ENCODE assay signal across 15 cellular contexts in genomic region chr15:101490408-101490891, GRCh38. TPM values are rescaled to one million over a fixed set of nuclear protein-coding genes. Genes with fewer than 3 reads are reported as not detected.
DNase-seq lines count a peak whose midpoint lies in the region; ATAC-seq, FAIRE-seq and TF ChIP-seq lines count a peak whose summit lies in the region.
"Had no signal": no experiment of that assay in that cellular context is flagged by ENCODE, and none has a peak within 500 bp of the region (broad histone marks: within the 10 kb centered on the region; RNA-seq: fewer than 3 reads in every experiment).

No MANE protein-coding gene starts in this region.

- peaks cover 5% of the 10 kb centered on the region for H3K4me1 Mint-ChIP-seq in activated T-helper 1 cell treated with anti-CD3 and anti-CD28 coated beads, Interleukin-12 subunit alpha, Interleukin-12 subunit beta, Interleukin-2, Interleukin-4 antibody, amounts not matched to agents 30 ng/mL and 10 ng/mL and 1 ng/mL, durations not matched to agents 14 hours and 24 hours and 36 hours (ENCODE audit: low read depth)
- peaks cover 26% of the 10 kb centered on the region for H3K4me1 Mint-ChIP-seq in type B pancreatic cell (ENCODE audit: unreplicated experiment)

- no peaks in the 10 kb centered on the region for H3K9me3 Mint-ChIP-seq in activated T-helper 1 cell treated with anti-CD3 and anti-CD28 coated beads, Interleukin-12 subunit alpha, Interleukin-12 subunit beta, Interleukin-2, Interleukin-4 antibody, amounts not matched to agents 30 ng/mL and 10 ng/mL and 1 ng/mL, durations not matched to agents 14 hours and 24 hours and 36 hours
- H3K9me3 Mint-ChIP-seq in type B pancreatic cell: no peaks in the 10 kb centered on the region

- H3K4me3 ChIP-seq in HepG2 (replicated peaks in 1 of 3; ENCODE audit: insufficient read depth in 1 of 3, low read depth in 2 of 3, low read length in 3 of 3) (peak overlapping the region in 1 of 3 experiments; percentile 63; a peak in 1 of 6 replicates), right lobe of liver (no peak overlapping the region), liver (ENCODE audit: low read depth in 1 of 3, low read length in 3 of 3) (peak overlapping the region in 1 of 3 donors; percentile 84)

- CTCF ChIA-PET in HepG2 (lab: Yijun Ruan, JAX; ENCODE audit: low intra/inter-chr PET ratio, low total read pairs): no interaction called here
- CTCF ChIA-PET in HEK293T (lab: Yijun Ruan, JAX): interaction anchor here (1.9 kb wide), 1 partner anchor 12 kb away, joined by 8 read pairs; no protein-coding TSS in a partner anchor

- peak in 1 of 2 experiments; percentile 22; a peak in 1 of 4 replicates for TF ChIP-seq POLR2A in HepG2 (IDR thresholded peaks at IDR 0.05; ENCODE audit: insufficient read depth in 1 of 2, low read depth in 2 of 2, low read length in 2 of 2)
- TF ChIP-seq POLR2A in right lobe of liver (IDR thresholded peaks at IDR 0.05): no peak

- POLR2A ChIA-PET in HepG2 (lab: Yijun Ruan, JAX) (interaction anchor here (0.7 to 5.4 kb wide), 5 partner anchors 10 to 53 kb away, joined by 3 to 43 read pairs (median 5); no protein-coding TSS in a partner anchor), HEK293T (lab: Yijun Ruan, JAX) (interaction anchor here (1.0 kb wide), 1 partner anchor 233 kb away, joined by 4 read pairs; the partner anchor contains the start of gene TARS3)

- ATAC-seq in HepG2 (no peak), right lobe of liver (no peak), GM19455 (IDR thresholded peaks at IDR 0.05; ENCODE audit: unreplicated experiment) (no peak), GM19395 (IDR thresholded peaks at IDR 0.05; ENCODE audit: unreplicated experiment) (no peak)

- H3K9me3 ChIP-seq in HepG2 (ENCODE audit: low read length) (no peaks in the 10 kb centered on the region), right lobe of liver (no peaks in the 10 kb centered on the region), liver (ENCODE audit: control insufficient read depth in 4 of 4, low read length in 3 of 4) (no peaks in the 10 kb centered on the region)
- H3K9me3 ChIP-seq: MG63 had no signal

- no peak overlapping the region for H2AFZ ChIP-seq in HepG2 (ENCODE audit: low read length)

- peak overlapping the region; percentile 67 for H3K9ac ChIP-seq in HepG2 (ENCODE audit: insufficient read depth, low read depth, low read length)
- H3K9ac ChIP-seq in liver (ENCODE audit: low read depth in 1 of 2, low read length in 2 of 2): no peak overlapping the region

- TF ChIP-seq RAD21 in HepG2 (CRISPR knock-in tag; IDR thresholded peaks at IDR 0.05): no peak
- no peak for TF ChIP-seq RAD21 in liver (IDR thresholded peaks at IDR 0.05)

- no peak for FAIRE-seq in HepG2 (lab: Jason Lieb, UNC)
- FAIRE-seq: endometrium, HTR-8/SVneo had no signal

- peak overlapping the region; percentile 68 for H3K4me2 ChIP-seq in HepG2 (ENCODE audit: low read depth, low read length)

- 93% methylated on average over 13 of the region's 15 CpGs for WGBS in HepG2 (ENCODE audit: low lambda C conversion rate)
- 100% methylated on average over 1 of the region's 15 CpGs for WGBS in right lobe of liver (ENCODE audit: insufficient coverage, low coverage, low lambda C conversion rate, missing lambda C conversion rate)
- 91% methylated on average over 15 of the region's 15 CpGs for WGBS in liver

- in situ Hi-C loops in HepG2 (cut with HindIII; ENCODE audit: extremely low pct_ligation_motif_present, low pct_unique_long_range_greater_than_20kb): loop anchor here (10.0 kb wide), 1 partner anchor 196 kb away; the partner anchor contains the start of gene SNRPA1

- TF ChIP-seq EP300 in HepG2 (IDR thresholded peaks at IDR 0.05; ENCODE audit: low read depth in 2 of 2, low read length in 2 of 2) (no peak), HepG2 (CRISPR knock-in tag; IDR thresholded peaks at IDR 0.05; ENCODE audit: borderline replicate concordance) (no peak)

- H3K4me3 Mint-ChIP-seq in activated T-helper 1 cell treated with anti-CD3 and anti-CD28 coated beads, Interleukin-12 subunit alpha, Interleukin-12 subunit beta, Interleukin-2, Interleukin-4 antibody, amounts not matched to agents 30 ng/mL and 10 ng/mL and 1 ng/mL, durations not matched to agents 14 hours and 24 hours and 36 hours: peak overlapping the region; percentile 60
- H3K4me3 Mint-ChIP-seq in type B pancreatic cell: peak overlapping the region; percentile 82

- no peaks in the 10 kb centered on the region for H3K27me3 ChIP-seq in HepG2 (ENCODE audit: control insufficient read depth in 1 of 2, insufficient read depth in 2 of 2, low read length in 2 of 2)
- no peaks in the 10 kb centered on the region for H3K27me3 ChIP-seq in right lobe of liver
- no peaks in the 10 kb centered on the region for H3K27me3 ChIP-seq in liver (ENCODE audit: control insufficient read depth in 4 of 4, insufficient read depth in 4 of 4, low read length in 3 of 4)
- H3K27me3 ChIP-seq: MG63 had no signal

- no peaks in the 10 kb centered on the region for H3K36me3 Mint-ChIP-seq in activated T-helper 1 cell treated with anti-CD3 and anti-CD28 coated beads, Interleukin-12 subunit alpha, Interleukin-12 subunit beta, Interleukin-2, Interleukin-4 antibody, amounts not matched to agents 30 ng/mL and 10 ng/mL and 1 ng/mL, durations not matched to agents 14 hours and 24 hours and 36 hours (ENCODE audit: low read depth)
- H3K36me3 Mint-ChIP-seq in type B pancreatic cell: no peaks in the 10 kb centered on the region

- H3K27ac ChIP-seq in HepG2 (ENCODE audit: extremely low read length, insufficient read depth, low read length) (no peak overlapping the region), right lobe of liver (no peak overlapping the region), liver (ENCODE audit: low read depth in 1 of 2, low read length in 2 of 2) (peak overlapping the region; percentile 28 to 40)

- intact Hi-C loops in HepG2 (cut with micrococcal nuclease; ENCODE audit: unreplicated experiment) (no loop called here), right lobe of liver (cut with DNase I) (loop anchor here in 1 of 2 donors (10.0 kb wide), 1 partner anchor 186 kb away; no protein-coding TSS in a partner anchor)
- intact Hi-C loops in activated T-helper 1 cell treated with anti-CD3 and anti-CD28 coated beads, Interleukin-12 subunit alpha, Interleukin-12 subunit beta, Interleukin-2, Interleukin-4 antibody, amounts not matched to agents 30 ng/mL and 10 ng/mL and 1 ng/mL, durations not matched to agents 14 hours and 24 hours and 36 hours (cut with micrococcal nuclease): no loop called here

- peaks cover 46% of the 10 kb centered on the region for H3K27me3 Mint-ChIP-seq in activated T-helper 1 cell treated with anti-CD3 and anti-CD28 coated beads, Interleukin-12 subunit alpha, Interleukin-12 subunit beta, Interleukin-2, Interleukin-4 antibody, amounts not matched to agents 30 ng/mL and 10 ng/mL and 1 ng/mL, durations not matched to agents 14 hours and 24 hours and 36 hours (ENCODE audit: insufficient read depth)
- H3K27me3 Mint-ChIP-seq in type B pancreatic cell: peaks cover 73% of the 10 kb centered on the region

- no TSS peak for BruUV-seq in HepG2 (replicated peaks; lab: Mats Ljungman, UMichigan)

- H3K4me1 ChIP-seq in HepG2 (ENCODE audit: insufficient read depth, low read length): peaks cover 56% of the 10 kb centered on the region
- no peaks in the 10 kb centered on the region for H3K4me1 ChIP-seq in right lobe of liver
- peaks cover 0 to 3% (median under 1%) of the 10 kb centered on the region in 4 donors for H3K4me1 ChIP-seq in liver (ENCODE audit: control insufficient read depth in 4 of 4, insufficient read depth in 4 of 4, low read length in 3 of 4)

- H3K36me3 ChIP-seq in HepG2 (replicated peaks in 1 of 2; ENCODE audit: control insufficient read depth in 1 of 2, insufficient read depth in 2 of 2, low read length in 2 of 2) (peaks cover 5 to 16% of the 10 kb centered on the region in 2 experiments), right lobe of liver (peaks cover 0 to 11% (median 4%) of the 10 kb centered on the region in 4 donors), liver (ENCODE audit: control insufficient read depth in 4 of 4, insufficient read depth in 3 of 4, low read depth in 1 of 4, low read length in 3 of 4) (peaks cover 2 to 3% (median 2%) of the 10 kb centered on the region in 4 donors)

- no peak for TF ChIP-seq CTCF in HepG2 (CRISPR knock-in tag; IDR thresholded peaks at IDR 0.05)
- TF ChIP-seq CTCF in right lobe of liver (IDR thresholded peaks at IDR 0.05): no peak
- no peak for TF ChIP-seq CTCF in liver (IDR thresholded peaks at IDR 0.05; ENCODE audit: low read depth, low read length, missing input control)
- no peak for TF ChIP-seq CTCF in type B pancreatic cell (conservative IDR thresholded peaks at IDR 0.05)

- peak overlapping the region; percentile 52 for H3K27ac Mint-ChIP-seq in activated T-helper 1 cell treated with anti-CD3 and anti-CD28 coated beads, Interleukin-12 subunit alpha, Interleukin-12 subunit beta, Interleukin-2, Interleukin-4 antibody, amounts not matched to agents 30 ng/mL and 10 ng/mL and 1 ng/mL, durations not matched to agents 14 hours and 24 hours and 36 hours
- H3K27ac Mint-ChIP-seq in type B pancreatic cell: no peak overlapping the region

- no peak for DNase-seq in HepG2 (ENCODE audit: low spot score)
- no peak for DNase-seq in right lobe of liver
- DNase-seq in activated T-helper 1 cell treated with anti-CD3 and anti-CD28 coated beads, Interleukin-12 subunit alpha, Interleukin-12 subunit beta, Interleukin-2, Interleukin-4 antibody, amounts not matched to agents 30 ng/mL and 10 ng/mL and 1 ng/mL, durations not matched to agents 14 hours and 24 hours and 36 hours (ENCODE audit: low spot score): no peak
- no peak for DNase-seq in type B pancreatic cell (ENCODE audit: extremely low spot score, unreplicated experiment)
- no peak for DNase-seq in HEK293T (ENCODE audit: extremely low spot score)
- DNase-seq: central memory CD4-positive, alpha-beta T cell; MG63; NCI-H187 treated with DMSO at 0.1 percent for 48 hours; stimulated activated CD4-positive, alpha-beta T cell treated with anti-CD3 and anti-CD28 coated beads, Interleukin-1b, Interleukin-23, amount 100 ng/mL, for 48 hours had no signal

- peaks cover 7% of the 10 kb centered on the region for H4K20me1 ChIP-seq in HepG2 (ENCODE audit: insufficient read depth, low read length)

- H3K79me2 ChIP-seq in HepG2 (ENCODE audit: insufficient read depth, low read length): peaks cover 29% of the 10 kb centered on the region

RNA-seq across cellular contexts. Expression of gene PCSK6, which starts 0.9 kb away (rescaled TPM):
- total RNA-seq in HepG2 (2016; rRNA removed; fragmentation: Illumina TruSeq; extraction: Trizol): 42.5 and 56.5 TPM in 2 replicates
- total RNA-seq in HepG2 (2016; cell fraction: cytosol; rRNA removed; fragmentation: Illumina TruSeq; extraction: Trizol; ENCODE audit: low read depth): 71.9 and 81.0 TPM in 2 replicates
- total RNA-seq in HepG2 (2016; cell fraction: insoluble cytoplasmic fraction; rRNA removed; fragmentation: Illumina TruSeq; extraction: Trizol): 34.4 and 55.2 TPM in 2 replicates
- 69.6 and 77.5 TPM in 2 replicates for total RNA-seq in HepG2 (2016; cell fraction: membrane; rRNA removed; fragmentation: Illumina TruSeq; extraction: Trizol)
- total RNA-seq in HepG2 (2016; cell fraction: nucleus; rRNA removed; fragmentation: Illumina TruSeq; extraction: Trizol): 66.0 and 74.7 TPM in 2 replicates
- 155 and 208 TPM in 2 replicates for polyA plus RNA-seq in HepG2 (2011; rRNA removed)
- 113 and 150 TPM in 2 replicates for polyA plus RNA-seq in HepG2 (2011; cell fraction: cytosol; rRNA removed)
- 207 and 256 TPM in 2 replicates for polyA plus RNA-seq in HepG2 (2011; cell fraction: nucleus; rRNA removed)
- 61.3 and 94.3 TPM in 2 replicates for polyA plus RNA-seq in HepG2 (2012)
- 28.0 and 30.8 TPM in 2 replicates for polyA plus RNA-seq in HepG2 (2016; cell fraction: cytosol; fragmentation: Illumina TruSeq; extraction: Trizol; ENCODE audit: low read depth)
- polyA plus RNA-seq in HepG2 (2016; cell fraction: insoluble cytoplasmic fraction; fragmentation: Illumina TruSeq; extraction: Trizol; ENCODE audit: low read depth): 34.4 and 44.9 TPM in 2 replicates
- 53.8 and 67.9 TPM in 2 replicates for polyA plus RNA-seq in HepG2 (2016; cell fraction: membrane; fragmentation: Illumina TruSeq; extraction: Trizol; ENCODE audit: low read depth)
- polyA plus RNA-seq in HepG2 (2016; cell fraction: nucleus; fragmentation: Illumina TruSeq; extraction: Trizol; ENCODE audit: insufficient read depth, low read depth): 84.3 and 88.3 TPM in 2 replicates
- 65.0 and 447 TPM in 2 replicates for polyA minus RNA-seq in HepG2 (2011; rRNA and poly(A)+ RNA removed; ENCODE audit: low replicate concordance)
- polyA minus RNA-seq in HepG2 (2011; cell fraction: cytosol; rRNA and poly(A)+ RNA removed): 126 and 149 TPM in 2 replicates
- 126 and 142 TPM in 2 replicates for polyA minus RNA-seq in HepG2 (2011; cell fraction: nucleus; rRNA and poly(A)+ RNA removed)
- total RNA-seq in right lobe of liver: 100 to 1,000 TPM; 165 to 218 (median 207) TPM
- total RNA-seq in activated T-helper 1 cell treated with anti-CD3 and anti-CD28 coated beads, Interleukin-12 subunit alpha, Interleukin-12 subunit beta, Interleukin-2, Interleukin-4 antibody, amounts not matched to agents 30 ng/mL and 10 ng/mL and 1 ng/mL, durations not matched to agents 14 hours and 24 hours and 36 hours: 3.0 and 3.7 TPM in 2 replicates
- total RNA-seq in liver: 100 to 1,000 TPM; 124 to 398 TPM
- polyA plus RNA-seq in liver: 100 to 1,000 TPM in 1 of 2 donors, 10 to 100 TPM in 1; 94.8 to 212 TPM
- total RNA-seq in type B pancreatic cell (ENCODE audit: low replicate concordance): 5.4 and 6.5 TPM in 2 replicates
- total RNA-seq: H4 had no signal

Comparison
In these comparisons a context has a peak if more than half of its experiments do, and no peak if none do; other contexts are left out.
1. H3K27ac ChIP-seq: peak in liver (2 of 2); none in HepG2 (single experiment) and right lobe of liver (0 of 3).